In the genomic region with DNA sequence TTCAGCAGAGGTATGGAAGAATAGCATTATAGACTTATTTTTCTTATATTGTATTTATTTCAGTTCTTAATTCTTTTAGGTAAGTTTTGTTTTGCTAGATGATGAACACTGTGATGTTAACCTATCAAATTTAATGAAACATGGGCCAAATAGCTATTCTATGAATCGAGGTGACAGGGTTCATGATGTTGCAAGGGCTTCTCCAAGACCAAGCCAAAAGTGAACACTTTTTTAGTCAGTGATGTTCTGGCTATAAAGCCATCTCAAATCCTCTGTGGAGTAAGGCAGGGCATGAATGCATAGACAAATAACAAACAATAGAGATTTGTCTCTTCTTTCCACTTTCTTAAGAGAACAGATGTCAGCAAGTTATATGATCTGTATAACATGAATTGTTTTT, we compare ENCODE assay signal across 21 cellular contexts. TPM values are rescaled to one million over a fixed set of nuclear protein-coding genes. Genes with fewer than 3 reads are reported as not detected.
"Had no signal": no experiment of that assay in that cellular context is flagged by ENCODE, and none has a peak within 500 bp of the region (broad histone marks: within the 10 kb centered on the region; RNA-seq: fewer than 3 reads in every experiment).

No MANE protein-coding gene starts in this region.

- H3K36me3 ChIP-seq: colonic mucosa, right lobe of liver had no signal

- H3K27me3 ChIP-seq: ascending aorta, colonic mucosa, esophagus muscularis mucosa, right lobe of liver, stomach, testis, upper lobe of left lung had no signal

- H3K27ac ChIP-seq: ascending aorta, colonic mucosa, esophagus muscularis mucosa, psoas muscle, right lobe of liver, spleen, stomach, testis, upper lobe of left lung had no signal

- H3K9me3 ChIP-seq: ascending aorta, colonic mucosa, esophagus muscularis mucosa, psoas muscle, right lobe of liver, spleen, stomach, testis, upper lobe of left lung had no signal

- H3K4me1 ChIP-seq: ascending aorta, colonic mucosa, esophagus muscularis mucosa, psoas muscle, right lobe of liver, spleen, stomach, testis, upper lobe of left lung had no signal

- H3K4me3 ChIP-seq: ascending aorta, colonic mucosa, esophagus muscularis mucosa, psoas muscle, right lobe of liver, spleen, stomach, testis, upper lobe of left lung had no signal

- ATAC-seq: activated CD4-positive, CD25-positive, alpha-beta regulatory T cell treated with anti-CD3 and anti-CD28 coated beads, Interleukin-2, amount 50 U/mL, for 24 hours; left lobe of liver; psoas muscle; right lobe of liver had no signal

- DNase-seq: activated CD4-positive, alpha-beta T cell treated with anti-CD3 and anti-CD28 coated beads, Interleukin-2, amount 50 U/mL, for 1 hour; activated CD8-positive, alpha-beta memory T cell treated with anti-CD3 and anti-CD28 coated beads for 24 hours; colonic mucosa; islet precursor cell; midbrain; psoas muscle; right lobe of liver; spleen; stomach; SW 1271; testis; upper lobe of left lung had no signal

RNA-seq across cellular contexts. Expression of a gene that starts 26.7 kb away (rescaled TPM):
- total RNA-seq: ascending aorta, cardiac septum, colonic mucosa, esophagus muscularis mucosa, left lobe of liver, lung microvascular endothelial cell, myocyte, neural crest cell, osteocyte, psoas muscle, right lobe of liver, spleen, stomach, upper lobe of left lung had no signal
